Comparison of ENCODE assay signal across 10 cellular contexts in the genomic region with DNA sequence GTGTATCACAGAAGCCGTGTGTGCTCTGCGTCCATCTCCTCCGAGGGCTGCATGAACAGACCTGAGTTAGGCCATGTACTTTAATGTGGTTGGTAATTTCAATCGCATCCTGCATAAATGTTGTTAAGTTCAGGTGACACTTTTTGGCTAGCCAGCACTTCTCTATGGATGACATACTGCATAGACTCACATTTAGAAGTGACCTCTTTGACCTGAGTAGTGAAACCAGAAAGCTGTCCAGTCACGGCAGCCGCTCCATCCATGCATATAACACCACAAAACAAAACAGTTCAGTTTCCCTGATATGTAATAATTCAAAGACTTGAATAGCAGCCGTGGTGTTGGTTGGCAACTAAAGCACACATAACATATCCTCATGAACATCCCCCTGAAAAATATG.
"Had no signal": no experiment of that assay in that cellular context is flagged by ENCODE, and none has a peak within 500 bp of the region (broad histone marks: within the 10 kb centered on the region; RNA-seq: fewer than 3 reads in every experiment).

No MANE protein-coding gene starts in this region.

- ATAC-seq: left lung, right lobe of liver had no signal

- DNase-seq: activated CD4-positive, alpha-beta T cell treated with anti-CD3 and anti-CD28 coated beads, Interleukin-2, amount 50 U/mL, for 1 hour; central memory CD4-positive, alpha-beta T cell; effector CD4-positive, alpha-beta T cell; foreskin melanocyte; islet precursor cell; left lung; psoas muscle; right lobe of liver; stimulated activated naive CD4-positive, alpha-beta T cell; upper lobe of left lung had no signal
